24 cellular contexts compared by ENCODE assay signal in the genomic region with DNA sequence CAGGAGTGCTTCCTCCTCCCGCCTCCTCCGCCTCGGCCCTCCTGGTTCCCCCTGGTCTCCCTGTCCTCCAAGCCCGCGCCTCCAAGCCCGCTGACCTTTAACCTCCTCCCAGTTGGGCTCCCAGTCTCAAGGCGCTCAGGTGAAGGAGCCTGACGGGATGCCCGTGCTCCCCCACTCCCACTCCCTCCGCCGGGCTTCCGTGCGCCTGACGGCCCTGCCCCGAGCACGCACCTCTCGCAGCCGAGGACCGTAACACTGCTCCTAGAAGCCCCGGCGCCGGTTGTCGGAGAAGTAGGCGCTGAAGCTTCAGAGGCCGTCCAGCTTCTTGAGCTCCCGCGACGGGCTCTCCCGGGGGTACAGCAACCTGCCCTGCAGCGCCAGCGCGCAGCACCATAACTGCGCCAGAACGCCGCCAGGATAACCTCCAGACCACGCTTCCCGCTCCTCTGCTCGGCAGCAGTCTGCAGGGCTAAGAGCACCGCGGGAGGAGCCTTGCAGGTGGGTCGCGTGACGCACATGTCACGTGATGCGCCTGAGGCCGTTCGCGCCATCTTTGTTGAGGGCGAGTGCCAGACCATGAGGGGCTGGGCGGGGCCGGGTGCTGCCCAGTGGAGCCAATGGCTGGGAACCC.
A peak's percentile ranks its signal among the peaks of the same experiment; 100 is the strongest.
DNase-seq lines count a peak whose midpoint lies in the region; ATAC-seq and TF ChIP-seq lines count a peak whose summit lies in the region.
"Had no signal": no experiment of that assay in that cellular context is flagged by ENCODE, and none has a peak within 500 bp of the region (broad histone marks: within the 10 kb centered on the region; RNA-seq: fewer than 3 reads in every experiment).

No MANE protein-coding gene starts in this region.

- H3K27me3 ChIP-seq in dorsolateral prefrontal cortex (peaks cover 0 to 13% (median 0%) of the 10 kb centered on the region in 45 donors), endodermal cell (ENCODE audit: control insufficient read depth, insufficient read depth, low read length, poor library complexity, severe bottlenecking) (no peaks in the 10 kb centered on the region)
- H3K27me3 ChIP-seq: SJSA1 had no signal

- intact Hi-C loops in dorsolateral prefrontal cortex (cut with DNase I), result loop anchor here in 1 of 2 donors (10.0 kb wide), 1 partner anchor 62 kb away; no protein-coding TSS in a partner anchor
- intact Hi-C loops in posterior vena cava (cut with DNase I), result no loop called here

- H3K9me3 Mint-ChIP-seq in endodermal cell, result peaks cover 88% of the 10 kb centered on the region

- ATAC-seq in GM19395 (IDR thresholded peaks at IDR 0.05; ENCODE audit: unreplicated experiment), result no peak
- ATAC-seq: activated CD4-positive, CD25-positive, alpha-beta regulatory T cell treated with anti-CD3 and anti-CD28 coated beads, Interleukin-2, amount 50 U/mL, for 24 hours; heart right ventricle had no signal

- H3K4me3 ChIP-seq in dorsolateral prefrontal cortex, result peak overlapping the region in 30 of 59 donors; percentile 4 to 64 (median 32)
- no peak overlapping the region for H3K4me3 ChIP-seq in endodermal cell (ENCODE audit: low read length)
- H3K4me3 ChIP-seq: heart right ventricle, SJSA1 had no signal

- no peak for TF ChIP-seq CTCF in dorsolateral prefrontal cortex (IDR thresholded peaks at IDR 0.05 in 54 of 56, conservative IDR thresholded peaks at IDR 0.05 in 2 of 56; ENCODE audit: low read depth in 1 of 56, partially characterized antibody in 56 of 56)
- no peak for TF ChIP-seq CTCF in RWPE1 (conservative IDR thresholded peaks at IDR 0.05; ENCODE audit: low read depth)
- no peak for TF ChIP-seq CTCF in endodermal cell (conservative IDR thresholded peaks at IDR 0.05)

- H3K27ac ChIP-seq in dorsolateral prefrontal cortex (peak overlapping the region in 3 of 59 donors; percentile 49 to 62 (median 49)), RWPE1 (no peak overlapping the region), endodermal cell (ENCODE audit: low read depth, low read length) (no peak overlapping the region)
- H3K27ac ChIP-seq: heart right ventricle, HL-60, parathyroid adenoma, SJSA1 had no signal

- H3K4me3 Mint-ChIP-seq in endodermal cell, result no peak overlapping the region
- H3K4me3 Mint-ChIP-seq: activated naive CD4-positive, alpha-beta T cell treated with anti-CD3 and anti-CD28 coated beads for 36 hours; B cell; CD4-positive, alpha-beta memory T cell had no signal

- no peak for TF ChIP-seq EP300 in Ishikawa (IDR thresholded peaks at IDR 0.05; ENCODE audit: borderline replicate concordance)

- H3K27ac Mint-ChIP-seq in endodermal cell, result no peak overlapping the region
- H3K27ac Mint-ChIP-seq: activated naive CD4-positive, alpha-beta T cell treated with anti-CD3 and anti-CD28 coated beads for 36 hours; B cell; CD4-positive, alpha-beta memory T cell had no signal

- POLR2A ChIA-PET in RWPE1 (lab: Yijun Ruan, JAX; ENCODE audit: low non-redundant PET), result no interaction called here

- no peak overlapping the region for H3K9ac ChIP-seq in endodermal cell (ENCODE audit: extremely low read depth, low read length, poor library complexity, severe bottlenecking)
- H3K9ac ChIP-seq: parathyroid adenoma had no signal

- no peaks in the 10 kb centered on the region for H3K4me1 Mint-ChIP-seq in endodermal cell
- H3K4me1 Mint-ChIP-seq: B cell; CD4-positive, alpha-beta memory T cell had no signal

- H3K27me3 Mint-ChIP-seq in endodermal cell (ENCODE audit: insufficient read depth), result no peaks in the 10 kb centered on the region
- H3K27me3 Mint-ChIP-seq: B cell; CD4-positive, alpha-beta memory T cell had no signal

- CTCF ChIA-PET in RWPE1 (lab: Yijun Ruan, JAX), result no interaction called here

- H3K36me3 Mint-ChIP-seq in endodermal cell (ENCODE audit: low read depth), result no peaks in the 10 kb centered on the region
- H3K36me3 Mint-ChIP-seq: CD4-positive, alpha-beta memory T cell had no signal

- H3K36me3 ChIP-seq in endodermal cell (ENCODE audit: control insufficient read depth, insufficient read depth, low read length), result no peaks in the 10 kb centered on the region
- H3K36me3 ChIP-seq: heart right ventricle, SJSA1 had no signal

- DNase-seq in NCI-H2227 treated with DMSO at 0.1 percent for 48 hours (lab: John Stamatoyannopoulos, UW) (peak; percentile 55), dorsolateral prefrontal cortex (peak in 6 of 10 donors; percentile 20 to 74 (median 40)), posterior vena cava (ENCODE audit: low spot score) (peak; percentile 68), RWPE1 (ENCODE audit: low spot score) (no peak), endodermal cell (no peak)
- DNase-seq: ACHN; activated CD4-positive, alpha-beta T cell treated with anti-CD3 and anti-CD28 coated beads, Interleukin-2, amount 50 U/mL, for 4 hours; activated naive CD4-positive, alpha-beta T cell treated with anti-CD3 and anti-CD28 coated beads for 36 hours; CD4-positive, alpha-beta memory T cell; central memory CD4-positive, alpha-beta T cell; foreskin melanocyte; heart right ventricle; NCI-H1417 treated with DMSO at 0.1 percent for 48 hours; NCI-H2107; NCI-H446 treated with DMSO at 0.1 percent for 48 hours; small intestine; stimulated activated naive CD4-positive, alpha-beta T cell had no signal

- H3K9me3 ChIP-seq in endodermal cell (ENCODE audit: control insufficient read depth, low read length), result peaks cover 46% of the 10 kb centered on the region

- WGBS in endodermal cell (ENCODE audit: insufficient coverage in 1 of 2, insufficient read length in 1 of 2), 2 experiments, result 92 to 93% methylated on average over 33 to 51 of the region's 51 CpGs

- no peaks in the 10 kb centered on the region for H3K4me1 ChIP-seq in endodermal cell (ENCODE audit: control insufficient read depth, insufficient read depth, low read length)
- H3K4me1 ChIP-seq: heart right ventricle, parathyroid adenoma, SJSA1 had no signal

- no peak for TF ChIP-seq RAD21 in Ishikawa (IDR thresholded peaks at IDR 0.05; ENCODE audit: low read depth)

TF ChIP-seq in Ishikawa, 13 proteins besides CTCF, POLR2A, EP300 and RAD21:
- TF ChIP-seq YY1 (IDR thresholded peaks at IDR 0.05; ENCODE audit: low read depth) (no peak), USF1 (IDR thresholded peaks at IDR 0.05) (peak; percentile 50)

Comparison
In these comparisons a context has a peak if more than half of its experiments do, and no peak if none do; other contexts are left out.
1. DNase-seq: peak in NCI-H2227 treated with DMSO at 0.1 percent for 48 hours (single experiment), dorsolateral prefrontal cortex (6 of 10) and posterior vena cava (single experiment); none in RWPE1 (single experiment) and endodermal cell (single experiment).